Comparison of ENCODE assay signal across 20 cellular contexts in the genomic region with DNA sequence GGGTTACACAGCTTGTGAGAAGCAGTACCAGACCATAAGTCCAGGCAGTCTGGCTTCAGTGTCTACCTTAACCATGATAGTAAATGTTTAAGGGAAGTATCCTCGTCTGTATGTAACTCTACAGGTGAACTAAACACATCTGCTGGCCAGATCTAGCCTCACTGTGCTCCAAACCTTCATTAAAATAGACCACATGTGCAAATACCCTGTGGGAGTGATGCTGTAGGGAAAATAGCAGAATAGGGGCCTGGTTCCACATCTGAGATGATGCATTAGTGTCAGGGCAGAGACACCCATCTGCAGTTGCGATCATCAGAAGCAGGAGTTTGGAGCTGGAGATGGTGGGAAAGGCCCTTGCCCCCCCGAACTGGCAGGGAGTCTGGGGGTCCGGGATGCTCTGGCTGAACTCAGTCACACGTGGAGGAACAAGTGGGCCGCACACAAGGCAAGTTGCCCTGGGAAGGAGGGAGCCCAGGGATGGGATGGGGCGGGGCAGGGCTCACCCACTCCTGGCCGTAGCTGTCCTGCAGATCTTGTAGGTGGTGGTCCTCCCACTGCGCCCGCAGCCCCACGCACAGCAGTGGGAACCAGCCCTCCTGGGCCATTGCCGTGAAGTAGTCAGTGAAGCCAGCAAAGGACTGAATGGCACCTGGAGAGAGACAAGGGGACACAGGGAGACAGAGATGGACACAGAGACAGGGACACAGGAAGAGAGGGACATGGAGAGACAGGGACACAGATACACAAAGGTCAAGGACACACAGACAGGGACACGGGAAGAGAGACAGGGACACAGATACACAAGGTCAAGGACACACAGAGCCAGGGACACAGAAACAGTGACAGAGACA. TPM values are rescaled to one million over a fixed set of nuclear protein-coding genes. Genes with fewer than 3 reads are reported as not detected.
DNase-seq lines count a peak whose midpoint lies in the region; ATAC-seq and TF ChIP-seq lines count a peak whose summit lies in the region.
"Had no signal": no experiment of that assay in that cellular context is flagged by ENCODE, and none has a peak within 500 bp of the region (broad histone marks: within the 10 kb centered on the region; RNA-seq: fewer than 3 reads in every experiment).

No MANE protein-coding gene starts in this region.

- H3K79me1 ChIP-seq in trophoblast cell (ENCODE audit: low read length), result no peaks in the 10 kb centered on the region

- H3K9ac ChIP-seq in trophoblast cell (ENCODE audit: low read length), result no peak overlapping the region

- H4K91ac ChIP-seq in trophoblast cell (ENCODE audit: low read depth, low read length), result no peak overlapping the region

- H3K27me3 Mint-ChIP-seq in activated naive CD4-positive, alpha-beta T cell treated with anti-CD3 and anti-CD28 coated beads, Interleukin-2, amount 10 ng/mL, durations not matched to agents 7 days and 5 days, result peaks cover 33% of the 10 kb centered on the region

- peaks cover 12% of the 10 kb centered on the region for H3K4me1 Mint-ChIP-seq in activated naive CD4-positive, alpha-beta T cell treated with anti-CD3 and anti-CD28 coated beads, Interleukin-2, amount 10 ng/mL, durations not matched to agents 7 days and 5 days

- H3K4me3 Mint-ChIP-seq in activated naive CD4-positive, alpha-beta T cell treated with anti-CD3 and anti-CD28 coated beads, Interleukin-2, amount 10 ng/mL, durations not matched to agents 7 days and 5 days, result no peak overlapping the region
- H3K4me3 Mint-ChIP-seq: CD4-positive, alpha-beta memory T cell; HFFc6 had no signal

- H3K23ac ChIP-seq in trophoblast cell (ENCODE audit: low read length), result peak overlapping the region; percentile 5

- in situ Hi-C loops in gastrocnemius medialis (cut with MboI; ENCODE audit: low sequenced_read_pairs in 4 of 4), result no loop called here

- CTCF ChIA-PET in activated naive CD4-positive, alpha-beta T cell treated with anti-CD3 and anti-CD28 coated beads, Interleukin-2, amount 10 ng/mL, durations not matched to agents 7 days and 5 days (lab: Charles Lee), result no interaction called here

- peaks cover 0 to 5% of the 10 kb centered on the region in 2 experiments for H3K4me1 ChIP-seq in trophoblast cell (ENCODE audit: control insufficient read depth in 1 of 2, insufficient read depth in 2 of 2, low read length in 2 of 2)
- peaks cover 0 to 8% of the 10 kb centered on the region in 2 donors for H3K4me1 ChIP-seq in gastrocnemius medialis

- no peak overlapping the region for H2AK5ac ChIP-seq in trophoblast cell (ENCODE audit: low read length)

- no peak overlapping the region for H2AFZ ChIP-seq in trophoblast cell (ENCODE audit: insufficient read depth, low read length, poor library complexity)

- no peak for ATAC-seq in gastrocnemius medialis

- peak overlapping the region; percentile 34 for H3K27ac Mint-ChIP-seq in activated naive CD4-positive, alpha-beta T cell treated with anti-CD3 and anti-CD28 coated beads, Interleukin-2, amount 10 ng/mL, durations not matched to agents 7 days and 5 days
- H3K27ac Mint-ChIP-seq: HFFc6 had no signal

- no peaks in the 10 kb centered on the region for H3K27me3 ChIP-seq in trophoblast cell (ENCODE audit: insufficient read depth, low read length)
- peaks cover 0 to 2% (median under 1%) of the 10 kb centered on the region in 3 donors for H3K27me3 ChIP-seq in gastrocnemius medialis

- no peak overlapping the region for H3K18ac ChIP-seq in trophoblast cell (ENCODE audit: low read length)

- no peak overlapping the region for H3K4me2 ChIP-seq in trophoblast cell (ENCODE audit: low read length)

- H3K4me3 ChIP-seq in trophoblast cell (ENCODE audit: low read depth, low read length) (no peak overlapping the region), gastrocnemius medialis (no peak overlapping the region)

- peaks cover 3% of the 10 kb centered on the region for H3K36me3 Mint-ChIP-seq in activated naive CD4-positive, alpha-beta T cell treated with anti-CD3 and anti-CD28 coated beads, Interleukin-2, amount 10 ng/mL, durations not matched to agents 7 days and 5 days

- DNase-seq in activated naive CD4-positive, alpha-beta T cell treated with anti-CD3 and anti-CD28 coated beads, Interleukin-2, amount 10 ng/mL, durations not matched to agents 7 days and 5 days, result no peak
- DNase-seq in activated naive CD4-positive, alpha-beta T cell treated with Interleukin-2 at 50 U/mL for 16 hours, result no peak
- DNase-seq in trophoblast cell, result no peak
- DNase-seq in gastrocnemius medialis, result no peak
- DNase-seq: 8988T; Calu3; CD4-positive, alpha-beta memory T cell; DMS53; GOT3; HFFc6; KG1; NCI-H1417 treated with DMSO at 0.1 percent for 48 hours; NCI-H1930; NCI-H2171; NCI-H446; NK-92 treated with Interleukin-12 subunit alpha and Interleukin-12 subunit beta, amount 100 ng/mL, for 24 hours; SHP77 treated with DMSO at 0.1 percent for 48 hours had no signal

- H2BK5ac ChIP-seq in trophoblast cell (ENCODE audit: low read depth, low read length, poor library complexity), result no peak overlapping the region

- H3K9me3 Mint-ChIP-seq in activated naive CD4-positive, alpha-beta T cell treated with anti-CD3 and anti-CD28 coated beads, Interleukin-2, amount 10 ng/mL, durations not matched to agents 7 days and 5 days, result no peaks in the 10 kb centered on the region
- H3K9me3 Mint-ChIP-seq: HFFc6 had no signal

- no peak overlapping the region for H3K14ac ChIP-seq in trophoblast cell (ENCODE audit: low read length)

- no peak overlapping the region for H2BK120ac ChIP-seq in trophoblast cell (ENCODE audit: insufficient read depth, low read length, poor library complexity)

- H4K12ac ChIP-seq in trophoblast cell (ENCODE audit: low read depth, low read length), result no peak overlapping the region

- no peaks in the 10 kb centered on the region for H3K9me3 ChIP-seq in trophoblast cell (ENCODE audit: insufficient read depth, low read depth, low read length)
- no peaks in the 10 kb centered on the region for H3K9me3 ChIP-seq in gastrocnemius medialis

- H3K79me2 ChIP-seq in trophoblast cell (ENCODE audit: control insufficient read depth, insufficient read depth, low read length, poor library complexity), result no peaks in the 10 kb centered on the region

- no peak overlapping the region for H2BK12ac ChIP-seq in trophoblast cell (ENCODE audit: low read length)

- no peak overlapping the region for H4K8ac ChIP-seq in trophoblast cell (ENCODE audit: low read depth, low read length)

- H3K27ac ChIP-seq in trophoblast cell (ENCODE audit: low read depth, low read length), result no peak overlapping the region
- no peak overlapping the region for H3K27ac ChIP-seq in gastrocnemius medialis

- WGBS in trophoblast cell (ENCODE audit: extremely low coverage, insufficient coverage, insufficient read length), result no CpG with 5 or more reads among the region's 13 CpGs

- H3K36me3 ChIP-seq in trophoblast cell (ENCODE audit: control insufficient read depth in 1 of 2, insufficient read depth in 2 of 2, low read length in 2 of 2) (peaks cover 4 to 6% of the 10 kb centered on the region in 2 experiments), gastrocnemius medialis (peaks cover 0 to under 1% of the 10 kb centered on the region in 2 donors)

- no peak overlapping the region for H3K4ac ChIP-seq in trophoblast cell (ENCODE audit: low read depth, low read length)

- no peak for TF ChIP-seq POLR2A in gastrocnemius medialis (IDR thresholded peaks at IDR 0.05)

- TF ChIP-seq CTCF in gastrocnemius medialis (IDR thresholded peaks at IDR 0.05 in 4 of 5, conservative IDR thresholded peaks at IDR 0.05 in 1 of 5), result no peak

- intact Hi-C loops in gastrocnemius medialis (cut with DNase I; ENCODE audit: low total_unique reads), result no loop called here

RNA-seq across cellular contexts. Expression of a gene that starts 7.3 kb away (rescaled TPM):
- 74.2 and 81.6 TPM in 2 replicates for polyA plus RNA-seq in trophoblast cell (2013)
- 100 to 1,000 TPM in 3 of 4 donors, 10 to 100 TPM in 1; 86.2 to 145 (median 119) TPM for total RNA-seq in gastrocnemius medialis

RNA-seq across cellular contexts. Expression of a gene that starts 10.7 kb away (rescaled TPM):
- not detected in 2 replicates for polyA plus RNA-seq in trophoblast cell (2013)
- total RNA-seq in gastrocnemius medialis, result not detected
- total RNA-seq: Calu3; CD4-positive, alpha-beta memory T cell; HFFc6 had no signal
- polyA plus RNA-seq: BJ; CD4-positive, alpha-beta memory T cell had no signal

RNA-seq across cellular contexts. Expression of a gene that starts 19.5 kb away (rescaled TPM):
- polyA plus RNA-seq in trophoblast cell (2013), result not detected in 2 replicates
- not detected for total RNA-seq in gastrocnemius medialis
- total RNA-seq: Calu3; CD4-positive, alpha-beta memory T cell; HFFc6; OCI-LY7; RPMI7951 had no signal
- polyA plus RNA-seq: BJ; CD4-positive, alpha-beta memory T cell had no signal

RNA-seq across cellular contexts. Expression of a gene that starts 24.6 kb away (rescaled TPM):
- 7.9 TPM in 2 replicates for polyA plus RNA-seq in trophoblast cell (2013)
- total RNA-seq in gastrocnemius medialis, result not detected
- total RNA-seq: Calu3; CD4-positive, alpha-beta memory T cell; OCI-LY7; RPMI7951 had no signal
- polyA plus RNA-seq: CD4-positive, alpha-beta memory T cell had no signal

RNA-seq across cellular contexts. Expression of a gene that starts 33.2 kb away (rescaled TPM):
- polyA plus RNA-seq in trophoblast cell (2013), result not detected in 2 replicates
- total RNA-seq in gastrocnemius medialis, result not detected
- total RNA-seq: Calu3; CD4-positive, alpha-beta memory T cell; HFFc6; OCI-LY7; RPMI7951 had no signal
- polyA plus RNA-seq: BJ; CD4-positive, alpha-beta memory T cell had no signal
